19 cellular contexts compared by ENCODE assay signal in genomic region chr1:16275591-16275990, GRCh38. TPM values are rescaled to one million over a fixed set of nuclear protein-coding genes. Genes with fewer than 3 reads are reported as not detected.
DNase-seq lines count a peak whose midpoint lies in the region; FAIRE-seq and TF ChIP-seq lines count a peak whose summit lies in the region.
"Had no signal": no experiment of that assay in that cellular context is flagged by ENCODE, and none has a peak within 500 bp of the region (broad histone marks: within the 10 kb centered on the region; RNA-seq: fewer than 3 reads in every experiment).

No MANE protein-coding gene starts in this region.

- H3K9ac ChIP-seq in astrocyte (ENCODE audit: low read length) (no peak overlapping the region), trophoblast cell (ENCODE audit: low read length) (no peak overlapping the region)

- no peaks in the 10 kb centered on the region for H3K9me3 Mint-ChIP-seq in astrocyte (ENCODE audit: unreplicated experiment)
- H3K9me3 Mint-ChIP-seq: CD14-positive monocyte; CD8-positive, alpha-beta T cell; H9 had no signal

- no peak for TF ChIP-seq POLR2A in thyroid gland (IDR thresholded peaks at IDR 0.05)

- peak overlapping the region; percentile 60 for H3K4me3 Mint-ChIP-seq in astrocyte (ENCODE audit: unreplicated experiment)
- H3K4me3 Mint-ChIP-seq: CD14-positive monocyte; CD8-positive, alpha-beta T cell; H9 had no signal

- H3K4ac ChIP-seq in trophoblast cell (ENCODE audit: low read depth, low read length): no peak overlapping the region

- no peak overlapping the region for H4K8ac ChIP-seq in trophoblast cell (ENCODE audit: low read depth, low read length)

- peaks cover 16% of the 10 kb centered on the region for H3K36me3 Mint-ChIP-seq in astrocyte (ENCODE audit: low read depth, unreplicated experiment)

- H3K9me3 ChIP-seq in astrocyte (ENCODE audit: insufficient read depth, low read depth, low read length): no peaks in the 10 kb centered on the region
- no peaks in the 10 kb centered on the region for H3K9me3 ChIP-seq in thyroid gland
- no peaks in the 10 kb centered on the region for H3K9me3 ChIP-seq in trophoblast cell (ENCODE audit: insufficient read depth, low read depth, low read length)

- no peak overlapping the region for H3K18ac ChIP-seq in trophoblast cell (ENCODE audit: low read length)

- intact Hi-C loops in thyroid gland (cut with DNase I): no loop called here

- WGBS in thyroid gland, 2 donors: 54 to 60% methylated on average over 7 of the region's 7 CpGs
- no CpG with 5 or more reads among the region's 7 CpGs for WGBS in trophoblast cell (ENCODE audit: extremely low coverage, insufficient coverage, insufficient read length)

- no peak for TF ChIP-seq CTCF in astrocyte (IDR thresholded peaks at IDR 0.05; ENCODE audit: insufficient read depth, low read depth, low read length)
- TF ChIP-seq CTCF in thyroid gland (IDR thresholded peaks at IDR 0.05): no peak

- H3K23ac ChIP-seq in trophoblast cell (ENCODE audit: low read length): no peak overlapping the region

- H3K4me3 ChIP-seq in astrocyte (ENCODE audit: insufficient read depth, low read depth, low read length) (no peak overlapping the region), thyroid gland (replicated peaks in 1 of 3) (no peak overlapping the region), trophoblast cell (ENCODE audit: low read depth, low read length) (no peak overlapping the region)

- H3K27me3 Mint-ChIP-seq in astrocyte (ENCODE audit: low read depth, unreplicated experiment): no peaks in the 10 kb centered on the region

- H2BK12ac ChIP-seq in trophoblast cell (ENCODE audit: low read length): no peak overlapping the region

- H4K12ac ChIP-seq in trophoblast cell (ENCODE audit: low read depth, low read length): no peak overlapping the region

- FAIRE-seq in astrocyte (lab: Jason Lieb, UNC): no peak
- FAIRE-seq: A204.1, D721Med, GM12892, GM19239 had no signal

- no peaks in the 10 kb centered on the region for H3K79me1 ChIP-seq in trophoblast cell (ENCODE audit: low read length)

- H4K20me1 ChIP-seq in astrocyte (ENCODE audit: insufficient read depth, low read length): peaks cover 15% of the 10 kb centered on the region

- H3K36me3 ChIP-seq in astrocyte (ENCODE audit: insufficient read depth, low read length) (no peaks in the 10 kb centered on the region), thyroid gland (no peaks in the 10 kb centered on the region), trophoblast cell (ENCODE audit: control insufficient read depth in 1 of 2, insufficient read depth in 2 of 2, low read length in 2 of 2) (no peaks in the 10 kb centered on the region)

- H3K79me2 ChIP-seq in astrocyte (ENCODE audit: insufficient read depth, low read length) (peaks cover 4% of the 10 kb centered on the region), trophoblast cell (ENCODE audit: control insufficient read depth, insufficient read depth, low read length, poor library complexity) (no peaks in the 10 kb centered on the region)

- no peak overlapping the region for H3K14ac ChIP-seq in trophoblast cell (ENCODE audit: low read length)

- no peaks in the 10 kb centered on the region for H3K27me3 ChIP-seq in astrocyte (ENCODE audit: insufficient read depth, low read length)
- H3K27me3 ChIP-seq in thyroid gland: no peaks in the 10 kb centered on the region
- no peaks in the 10 kb centered on the region for H3K27me3 ChIP-seq in trophoblast cell (ENCODE audit: insufficient read depth, low read length)

- DNase-seq in LHCN-M2 (ENCODE audit: low read depth) (peak; percentile 17), astrocyte (ENCODE audit: low read depth) (peak; percentile 23), kidney tubule cell (ENCODE audit: low spot score) (peak; percentile 6), thyroid gland (peak; percentile 17 to 36), Ammon's horn (ENCODE audit: low spot score) (no peak), trophoblast cell (no peak), dermis blood vessel endothelial cell (no peak)
- DNase-seq: CD8-positive, alpha-beta T cell; COR-L47; DMS153; DND-41; GDM1; GOT3; H9 had no signal

- H2BK5ac ChIP-seq in trophoblast cell (ENCODE audit: low read depth, low read length, poor library complexity): no peak overlapping the region

- no peak overlapping the region for H2AFZ ChIP-seq in astrocyte (ENCODE audit: low read depth, low read length)
- H2AFZ ChIP-seq in trophoblast cell (ENCODE audit: insufficient read depth, low read length, poor library complexity): no peak overlapping the region

- no peak overlapping the region for H2AK5ac ChIP-seq in trophoblast cell (ENCODE audit: low read length)

- H3K4me2 ChIP-seq in astrocyte (ENCODE audit: low read length) (no peak overlapping the region), trophoblast cell (ENCODE audit: low read length) (no peak overlapping the region)

- H3K4me1 ChIP-seq in astrocyte (ENCODE audit: insufficient read depth, low read length) (no peaks in the 10 kb centered on the region), thyroid gland (peaks cover 14 to 17% of the 10 kb centered on the region in 2 donors), trophoblast cell (ENCODE audit: control insufficient read depth in 1 of 2, insufficient read depth in 2 of 2, low read length in 2 of 2) (peaks cover 0 to 3% of the 10 kb centered on the region in 2 experiments)

- no peak overlapping the region for H4K91ac ChIP-seq in trophoblast cell (ENCODE audit: low read depth, low read length)

- H3K27ac Mint-ChIP-seq in astrocyte (ENCODE audit: unreplicated experiment): no peak overlapping the region
- H3K27ac Mint-ChIP-seq: CD8-positive, alpha-beta T cell; H9 had no signal

- no peak overlapping the region for H2BK120ac ChIP-seq in trophoblast cell (ENCODE audit: insufficient read depth, low read length, poor library complexity)

- peaks cover 8% of the 10 kb centered on the region for H3K4me1 Mint-ChIP-seq in astrocyte (ENCODE audit: low read depth, unreplicated experiment)

- no peak overlapping the region for H3K27ac ChIP-seq in astrocyte (ENCODE audit: low read depth, low read length)
- H3K27ac ChIP-seq in thyroid gland: peak overlapping the region; percentile 45 to 55 (median 53)
- no peak overlapping the region for H3K27ac ChIP-seq in trophoblast cell (ENCODE audit: low read depth, low read length)

RNA-seq across cellular contexts. Expression of gene CPLANE2, which starts 38.6 kb away (rescaled TPM):
- total RNA-seq in LHCN-M2 (2014; rRNA removed) (5.2 and 7.1 TPM in 2 replicates), astrocyte (8.2 and 8.6 TPM in 2 replicates), thyroid gland (10 to 100 TPM in 3 of 4 donors, 1 to 10 TPM in 1; 4.3 to 21.8 (median 15.3) TPM), dermis blood vessel endothelial cell (9.5 and 10.3 TPM in 2 replicates)
- polyA plus RNA-seq in LHCN-M2 (2012): 5.4 TPM
- 1.8 and 4.1 TPM in 2 replicates for polyA plus RNA-seq in trophoblast cell (2013)

Comparison
In these comparisons a context has a peak if more than half of its experiments do, and no peak if none do; other contexts are left out.
1. DNase-seq: peak in LHCN-M2 (single experiment), astrocyte (single experiment), kidney tubule cell (single experiment) and thyroid gland (2 of 2); none in Ammon's horn (single experiment), trophoblast cell (0 of 2) and dermis blood vessel endothelial cell (single experiment).
2. H3K27ac ChIP-seq: peak in thyroid gland (3 of 3); none in astrocyte (single experiment) and trophoblast cell (single experiment).